ENCODE assay signal across 23 cellular contexts in genomic region chr10:123556736-123557135, GRCh38.
"Had no signal": no experiment of that assay in that cellular context is flagged by ENCODE, and none has a peak within 500 bp of the region (broad histone marks: within the 10 kb centered on the region; RNA-seq: fewer than 3 reads in every experiment).

No MANE protein-coding gene starts in this region.

- H3K4me3 Mint-ChIP-seq: activated CD4-positive, alpha-beta T cell treated with anti-CD3 and anti-CD28 coated beads for 36 hours; activated CD8-positive, alpha-beta T cell treated with anti-CD3 and anti-CD28 coated beads, Interleukin-2, amount 10 ng/mL, durations not matched to agents 7 days and 5 days; activated T-cell treated with anti-CD3 and anti-CD28 coated beads, Interleukin-2, amount 50 U/mL, for 24 hours; activated T-helper 17 cell treated with anti-CD3 and anti-CD28 coated beads, Interleukin-2, amount 50 U/mL, for 72 hours; naive B cell; neural crest cell; T-helper 2 cell treated with Interferon-gamma antibody and Interleukin-4, amounts not matched to agents 5 μg/mL and 100 μg/mL, for 36 hours had no signal

- H3K36me3 ChIP-seq: brain microvascular endothelial cell, left ventricle myocardium inferior, spleen, upper lobe of left lung had no signal

- H3K27ac ChIP-seq: brain microvascular endothelial cell, left ventricle myocardium inferior, spleen, upper lobe of left lung had no signal

- H3K27me3 ChIP-seq: brain microvascular endothelial cell, upper lobe of left lung had no signal

- H3K4me1 ChIP-seq: left ventricle myocardium inferior had no signal

- H3K4me3 ChIP-seq: left ventricle myocardium inferior, spleen, upper lobe of left lung had no signal

- H3K4me1 Mint-ChIP-seq: activated CD4-positive, alpha-beta T cell treated with anti-CD3 and anti-CD28 coated beads for 36 hours; activated T-helper 17 cell treated with anti-CD3 and anti-CD28 coated beads, Interleukin-2, amount 50 U/mL, for 72 hours had no signal

- DNase-seq: activated CD4-positive, alpha-beta T cell treated with anti-CD3 and anti-CD28 coated beads for 36 hours; activated CD4-positive, CD25-positive, alpha-beta regulatory T cell; activated CD8-positive, alpha-beta T cell treated with anti-CD3 and anti-CD28 coated beads, Interleukin-2, amount 10 ng/mL, durations not matched to agents 7 days and 5 days; activated gamma-delta T cell treated with Interleukin-2 at 50 U/mL for 16 hours; activated naive CD4-positive, alpha-beta T cell treated with anti-CD3 and anti-CD28 coated beads, Interleukin-2, amount 50 U/mL, for 16 hours; activated T-cell treated with anti-CD3 and anti-CD28 coated beads, Interleukin-2, amount 50 U/mL, for 24 hours; amniotic stem cell; brain microvascular endothelial cell; foreskin fibroblast; kidney glomerular epithelial cell; left ventricle myocardium inferior; naive B cell; occipital lobe; right cardiac atrium; spleen; stimulated activated CD4-positive, alpha-beta T cell treated with anti-CD3 and anti-CD28 coated beads, Interleukin-2, amount 100 ng/mL, for 48 hours; stimulated activated naive CD4-positive, alpha-beta T cell treated with Interleukin-2 at 50 U/mL for 16 hours; T-helper 1 cell had no signal

- H3K27ac Mint-ChIP-seq: activated CD4-positive, alpha-beta T cell treated with anti-CD3 and anti-CD28 coated beads for 36 hours; activated CD8-positive, alpha-beta T cell treated with anti-CD3 and anti-CD28 coated beads, Interleukin-2, amount 10 ng/mL, durations not matched to agents 7 days and 5 days; activated T-cell treated with anti-CD3 and anti-CD28 coated beads, Interleukin-2, amount 50 U/mL, for 24 hours; activated T-helper 17 cell treated with anti-CD3 and anti-CD28 coated beads, Interleukin-2, amount 50 U/mL, for 72 hours; T-helper 2 cell treated with Interferon-gamma antibody and Interleukin-4, amounts not matched to agents 5 μg/mL and 100 μg/mL, for 36 hours had no signal

- ATAC-seq: activated CD4-positive, alpha-beta T cell treated with anti-CD3 and anti-CD28 coated beads for 36 hours; activated CD8-positive, alpha-beta T cell treated with anti-CD3 and anti-CD28 coated beads, Interleukin-2, amount 10 ng/mL, durations not matched to agents 7 days and 5 days; activated T-helper 17 cell treated with anti-CD3 and anti-CD28 coated beads, Interleukin-2, amount 50 U/mL, for 72 hours; esophagus mucosa; right cardiac atrium had no signal

- H3K9me3 Mint-ChIP-seq: activated T-cell treated with anti-CD3 and anti-CD28 coated beads, Interleukin-2, amount 50 U/mL, for 24 hours; activated T-helper 17 cell treated with anti-CD3 and anti-CD28 coated beads, Interleukin-2, amount 50 U/mL, for 72 hours; naive B cell; neural crest cell; T-helper 2 cell treated with Interferon-gamma antibody and Interleukin-4, amounts not matched to agents 5 μg/mL and 100 μg/mL, for 36 hours had no signal

- H3K9me3 ChIP-seq: left ventricle myocardium inferior, spleen, upper lobe of left lung had no signal
